In the genomic region with DNA sequence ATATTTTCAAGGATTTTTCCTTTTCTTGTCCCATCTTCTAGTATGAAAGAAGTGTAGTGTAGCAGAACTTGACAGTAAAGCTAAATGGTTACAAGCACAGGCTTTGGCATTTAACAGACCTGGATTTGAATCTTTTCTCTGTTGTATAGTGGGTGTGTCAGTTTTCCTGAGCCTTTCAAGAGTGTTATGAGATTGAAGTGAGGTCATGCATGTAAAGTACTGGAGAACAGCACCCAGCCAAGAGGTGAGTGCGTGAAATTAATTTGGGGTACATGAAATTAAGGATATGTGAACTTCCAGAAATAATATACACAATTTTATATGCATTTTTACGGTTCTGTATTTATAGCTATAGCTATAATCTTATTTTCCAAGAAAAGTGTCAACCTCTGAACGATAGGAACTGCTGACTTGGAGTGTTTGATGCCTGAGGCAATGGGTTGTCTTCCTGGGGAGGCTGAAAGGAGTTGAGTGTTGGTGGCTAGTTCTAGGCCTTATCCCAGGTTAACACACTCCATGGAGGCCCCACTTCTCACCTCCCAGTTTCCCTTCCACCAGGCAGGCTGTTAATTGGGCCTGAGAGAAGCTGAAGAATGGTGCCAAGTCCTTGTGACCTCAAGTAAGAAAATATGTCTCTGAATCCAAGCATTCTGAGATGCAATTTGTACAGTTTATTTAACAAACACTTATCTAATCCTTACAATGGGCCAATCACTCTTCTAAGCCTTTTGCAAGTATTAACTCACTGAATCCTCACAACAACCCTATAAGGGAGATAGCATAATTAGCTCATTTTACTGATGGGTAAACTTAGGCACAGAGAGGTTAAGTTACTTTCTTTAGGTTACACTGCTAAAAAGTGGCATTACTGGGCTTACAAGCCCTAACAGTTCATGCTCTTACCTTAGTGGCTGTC, we compare ENCODE assay signal across 16 cellular contexts. TPM values are rescaled to one million over a fixed set of nuclear protein-coding genes. Genes with fewer than 3 reads are reported as not detected.
"Had no signal": no experiment of that assay in that cellular context is flagged by ENCODE, and none has a peak within 500 bp of the region (broad histone marks: within the 10 kb centered on the region; RNA-seq: fewer than 3 reads in every experiment).

No MANE protein-coding gene starts in this region.

- H3K27ac Mint-ChIP-seq: activated naive CD8-positive, alpha-beta T cell; immature natural killer cell; stimulated activated naive CD8-positive, alpha-beta T cell treated with anti-CD3 and anti-CD28 coated beads, Interleukin-15, amount 100 ng/mL, for 72 hours had no signal

- H3K9me3 ChIP-seq: upper lobe of right lung had no signal

- H3K36me3 Mint-ChIP-seq: activated naive CD8-positive, alpha-beta T cell; brain had no signal

- DNase-seq: activated CD4-positive, alpha-beta T cell treated with anti-CD3 and anti-CD28 coated beads, Interleukin-2, amount 50 U/mL, for 1 hour; activated CD8-positive, alpha-beta memory T cell treated with anti-CD3 and anti-CD28 coated beads for 24 hours; activated gamma-delta T cell treated with Interleukin-2 at 50 U/mL for 16 hours; amygdala; central memory CD4-positive, alpha-beta T cell; cortex of kidney; effector CD4-positive, alpha-beta T cell; immature natural killer cell; stimulated activated naive CD8-positive, alpha-beta T cell treated with anti-CD3 and anti-CD28 coated beads, Interleukin-15, amount 100 ng/mL, for 72 hours; upper lobe of right lung had no signal

- H3K36me3 ChIP-seq: upper lobe of right lung had no signal

- H3K4me3 Mint-ChIP-seq: activated naive CD8-positive, alpha-beta T cell; immature natural killer cell; stimulated activated naive CD8-positive, alpha-beta T cell treated with anti-CD3 and anti-CD28 coated beads, Interleukin-15, amount 100 ng/mL, for 72 hours had no signal

- ATAC-seq: activated CD4-positive, CD25-positive, alpha-beta regulatory T cell treated with anti-CD3 and anti-CD28 coated beads, Interleukin-2, amount 50 U/mL, for 24 hours; sciatic nerve; stimulated activated naive CD8-positive, alpha-beta T cell treated with anti-CD3 and anti-CD28 coated beads, Interleukin-15, amount 100 ng/mL, for 72 hours; upper lobe of right lung had no signal

- H3K4me3 ChIP-seq: upper lobe of right lung had no signal

- H3K9me3 Mint-ChIP-seq: brain; neural crest cell; stimulated activated naive CD8-positive, alpha-beta T cell treated with anti-CD3 and anti-CD28 coated beads, Interleukin-15, amount 100 ng/mL, for 72 hours had no signal

- H3K27ac ChIP-seq: upper lobe of right lung had no signal

RNA-seq across cellular contexts. Expression of a gene that starts 4.4 kb away (rescaled TPM):
- total RNA-seq: T-helper 2 cell treated with Interferon-gamma antibody and Interleukin-4, amounts not matched to agents 100 ng/mL and 5 ng/mL, for 36 hours had no signal
